ENCODE assay signal across 21 cellular contexts in genomic region chr20:60063739-60064138, GRCh38.
DNase-seq lines count a peak whose midpoint lies in the region; ATAC-seq and TF ChIP-seq lines count a peak whose summit lies in the region.
"Had no signal": no experiment of that assay in that cellular context is flagged by ENCODE, and none has a peak within 500 bp of the region (broad histone marks: within the 10 kb centered on the region; RNA-seq: fewer than 3 reads in every experiment).

No MANE protein-coding gene starts in this region.

- no peak overlapping the region for H2AFZ ChIP-seq in osteoblast (ENCODE audit: low read length)

- H4K20me1 ChIP-seq in osteoblast (ENCODE audit: insufficient read depth, low read length), result no peaks in the 10 kb centered on the region

- H3K36me3 ChIP-seq in osteoblast (ENCODE audit: insufficient read depth, low read length), result no peaks in the 10 kb centered on the region
- no peaks in the 10 kb centered on the region for H3K36me3 ChIP-seq in vagina
- H3K36me3 ChIP-seq: right atrium auricular region had no signal

- H3K4me1 ChIP-seq in osteoblast (ENCODE audit: insufficient read depth, low read length) (peaks cover 15% of the 10 kb centered on the region), vagina (peaks cover 30% of the 10 kb centered on the region)

- peak; percentile 28 for DNase-seq in activated CD8-positive, alpha-beta memory T cell treated with anti-CD3 and anti-CD28 coated beads, Interleukin-2, amount 50 U/mL, for 48 hours
- DNase-seq in activated CD8-positive, alpha-beta memory T cell treated with anti-CD3 and anti-CD28 coated beads for 24 hours, result no peak
- DNase-seq in coronary artery (ENCODE audit: low spot score) (no peak), osteoblast (ENCODE audit: insufficient read length, low spot score, missing footprints) (peak; percentile 54), vagina (ENCODE audit: extremely low spot score in 2 of 2) (peak in 1 of 2 donors; percentile 94), kidney tubule cell (ENCODE audit: low spot score) (no peak), OCI-M1 (lab: John Stamatoyannopoulos, UW) (no peak)
- DNase-seq: activated CD4-positive, CD25-positive, alpha-beta regulatory T cell treated with anti-CD3 and anti-CD28 coated beads, Interleukin-2, amount 50 U/mL, for 72 hours; activated gamma-delta T cell treated with Interleukin-2 at 50 U/mL for 16 hours; activated naive CD8-positive, alpha-beta T cell treated with anti-CD3 and anti-CD28 coated beads, Interleukin-2, amount 50 U/mL, for 24 hours; activated T-cell treated with anti-CD3 and anti-CD28 coated beads, Interleukin-2, amount 50 U/mL, for 24 hours; CD8-positive, alpha-beta memory T cell; DMS 273 treated with DMSO at 0.1 percent for 48 hours; dorsolateral prefrontal cortex; NCI-H1105 treated with DMSO at 0.1 percent for 48 hours; NCI-H2029 treated with DMSO at 0.1 percent for 48 hours; NCI-H748 treated with DMSO at 0.1 percent for 48 hours; nephron progenitor cell; stimulated activated naive CD4-positive, alpha-beta T cell had no signal

- no peaks in the 10 kb centered on the region for H3K79me2 ChIP-seq in osteoblast (ENCODE audit: insufficient read depth, low read length)

- H3K4me3 ChIP-seq in coronary artery, result no peak overlapping the region
- H3K4me3 ChIP-seq in osteoblast (ENCODE audit: insufficient read depth, low read length), result no peak overlapping the region
- no peak overlapping the region for H3K4me3 ChIP-seq in vagina
- H3K4me3 ChIP-seq: right atrium auricular region had no signal

- ATAC-seq in GM19035 (IDR thresholded peaks at IDR 0.05; ENCODE audit: unreplicated experiment), result no peak
- ATAC-seq: activated naive CD8-positive, alpha-beta T cell treated with anti-CD3 and anti-CD28 coated beads, Interleukin-2, amount 50 U/mL, for 24 hours had no signal

- no peak for TF ChIP-seq POLR2A in vagina (IDR thresholded peaks at IDR 0.05)

- H3K27me3 ChIP-seq in osteoblast (ENCODE audit: insufficient read depth, low read length) (no peaks in the 10 kb centered on the region), vagina (no peaks in the 10 kb centered on the region)
- H3K27me3 ChIP-seq: right atrium auricular region had no signal

- H3K4me2 ChIP-seq in osteoblast (ENCODE audit: insufficient read depth, low read length), result peak overlapping the region; percentile 63

- intact Hi-C loops in vagina (cut with DNase I), result no loop called here

- TF ChIP-seq CTCF in coronary artery (IDR thresholded peaks at IDR 0.05) (no peak), osteoblast (IDR thresholded peaks at IDR 0.05; ENCODE audit: extremely low read depth, low read depth, low read length) (no peak), vagina (IDR thresholded peaks at IDR 0.05) (no peak)

- H3K9me3 ChIP-seq in osteoblast (ENCODE audit: low read depth, low read length), result no peaks in the 10 kb centered on the region
- no peaks in the 10 kb centered on the region for H3K9me3 ChIP-seq in vagina
- H3K9me3 ChIP-seq: right atrium auricular region had no signal

- H3K27ac ChIP-seq in coronary artery (peak overlapping the region; percentile 46 to 58), osteoblast (ENCODE audit: low read depth, low read length) (peak overlapping the region; percentile 54), vagina (peak overlapping the region; percentile 76)

Comparison
In these comparisons a context has a peak if more than half of its experiments do, and no peak if none do; other contexts are left out.
1. DNase-seq: peak in activated CD8-positive, alpha-beta memory T cell treated with anti-CD3 and anti-CD28 coated beads, Interleukin-2, amount 50 U/mL, for 48 hours (single experiment) and osteoblast (single experiment); none in activated CD8-positive, alpha-beta memory T cell treated with anti-CD3 and anti-CD28 coated beads for 24 hours (single experiment), coronary artery (single experiment), kidney tubule cell (single experiment) and OCI-M1 (single experiment).
2. Peak in every context shown above with its lines, with median percentiles within 50 percentile points of each other: H3K27ac ChIP-seq.